ENCODE assay signal across 1 cellular context in genomic region chr6:83192871-83193746, GRCh38.
TF ChIP-seq lines count a peak whose summit lies in the region.

A gene with protein sequence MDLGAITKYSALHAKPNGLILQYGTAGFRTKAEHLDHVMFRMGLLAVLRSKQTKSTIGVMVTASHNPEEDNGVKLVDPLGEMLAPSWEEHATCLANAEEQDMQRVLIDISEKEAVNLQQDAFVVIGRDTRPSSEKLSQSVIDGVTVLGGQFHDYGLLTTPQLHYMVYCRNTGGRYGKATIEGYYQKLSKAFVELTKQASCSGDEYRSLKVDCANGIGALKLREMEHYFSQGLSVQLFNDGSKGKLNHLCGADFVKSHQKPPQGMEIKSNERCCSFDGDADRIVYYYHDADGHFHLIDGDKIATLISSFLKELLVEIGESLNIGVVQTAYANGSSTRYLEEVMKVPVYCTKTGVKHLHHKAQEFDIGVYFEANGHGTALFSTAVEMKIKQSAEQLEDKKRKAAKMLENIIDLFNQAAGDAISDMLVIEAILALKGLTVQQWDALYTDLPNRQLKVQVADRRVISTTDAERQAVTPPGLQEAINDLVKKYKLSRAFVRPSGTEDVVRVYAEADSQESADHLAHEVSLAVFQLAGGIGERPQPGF (minus strand): TSS chr6:83193265. CDS start chr6:83191012, 2,253 bp downstream.
RWDD2A (plus strand) TSS chr6:83193357; CDS start chr6:83194452, 1,095 bp downstream.

TF ChIP-seq in HCT116, 20 proteins besides CTCF, POLR2A, EP300 and RAD21 (continued from another document):
- no peak; the same call in 1 of the 2 replicates for TF ChIP-seq CBX3 (IDR thresholded peaks at IDR 0.05; ENCODE audit: low read depth)
- TF ChIP-seq ZFX (IDR thresholded peaks at IDR 0.05), result peak; percentile 74
- no peak for TF ChIP-seq JUND (IDR thresholded peaks at IDR 0.05)
- TF ChIP-seq EZH2phosphoT487 (IDR thresholded peaks at IDR 0.05; ENCODE audit: borderline replicate concordance), result no peak
- TF ChIP-seq FOSL1 (IDR thresholded peaks at IDR 0.05; ENCODE audit: low read depth), result no peak
- no peak for TF ChIP-seq CEBPB (IDR thresholded peaks at IDR 0.05; ENCODE audit: low read depth)
- TF ChIP-seq, protein P1, sequence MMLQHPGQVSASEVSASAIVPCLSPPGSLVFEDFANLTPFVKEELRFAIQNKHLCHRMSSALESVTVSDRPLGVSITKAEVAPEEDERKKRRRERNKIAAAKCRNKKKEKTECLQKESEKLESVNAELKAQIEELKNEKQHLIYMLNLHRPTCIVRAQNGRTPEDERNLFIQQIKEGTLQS (IDR thresholded peaks at IDR 0.05), result no peak
- TF ChIP-seq POLR2AphosphoS5 (IDR thresholded peaks at IDR 0.05; ENCODE audit: low read depth, low read length), result peak; percentile 93
- TF ChIP-seq, protein P2, sequence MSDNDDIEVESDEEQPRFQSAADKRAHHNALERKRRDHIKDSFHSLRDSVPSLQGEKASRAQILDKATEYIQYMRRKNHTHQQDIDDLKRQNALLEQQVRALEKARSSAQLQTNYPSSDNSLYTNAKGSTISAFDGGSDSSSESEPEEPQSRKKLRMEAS (IDR thresholded peaks at IDR 0.05), result peak; percentile 74
- TF ChIP-seq, protein P3, sequence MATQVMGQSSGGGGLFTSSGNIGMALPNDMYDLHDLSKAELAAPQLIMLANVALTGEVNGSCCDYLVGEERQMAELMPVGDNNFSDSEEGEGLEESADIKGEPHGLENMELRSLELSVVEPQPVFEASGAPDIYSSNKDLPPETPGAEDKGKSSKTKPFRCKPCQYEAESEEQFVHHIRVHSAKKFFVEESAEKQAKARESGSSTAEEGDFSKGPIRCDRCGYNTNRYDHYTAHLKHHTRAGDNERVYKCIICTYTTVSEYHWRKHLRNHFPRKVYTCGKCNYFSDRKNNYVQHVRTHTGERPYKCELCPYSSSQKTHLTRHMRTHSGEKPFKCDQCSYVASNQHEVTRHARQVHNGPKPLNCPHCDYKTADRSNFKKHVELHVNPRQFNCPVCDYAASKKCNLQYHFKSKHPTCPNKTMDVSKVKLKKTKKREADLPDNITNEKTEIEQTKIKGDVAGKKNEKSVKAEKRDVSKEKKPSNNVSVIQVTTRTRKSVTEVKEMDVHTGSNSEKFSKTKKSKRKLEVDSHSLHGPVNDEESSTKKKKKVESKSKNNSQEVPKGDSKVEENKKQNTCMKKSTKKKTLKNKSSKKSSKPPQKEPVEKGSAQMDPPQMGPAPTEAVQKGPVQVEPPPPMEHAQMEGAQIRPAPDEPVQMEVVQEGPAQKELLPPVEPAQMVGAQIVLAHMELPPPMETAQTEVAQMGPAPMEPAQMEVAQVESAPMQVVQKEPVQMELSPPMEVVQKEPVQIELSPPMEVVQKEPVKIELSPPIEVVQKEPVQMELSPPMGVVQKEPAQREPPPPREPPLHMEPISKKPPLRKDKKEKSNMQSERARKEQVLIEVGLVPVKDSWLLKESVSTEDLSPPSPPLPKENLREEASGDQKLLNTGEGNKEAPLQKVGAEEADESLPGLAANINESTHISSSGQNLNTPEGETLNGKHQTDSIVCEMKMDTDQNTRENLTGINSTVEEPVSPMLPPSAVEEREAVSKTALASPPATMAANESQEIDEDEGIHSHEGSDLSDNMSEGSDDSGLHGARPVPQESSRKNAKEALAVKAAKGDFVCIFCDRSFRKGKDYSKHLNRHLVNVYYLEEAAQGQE (IDR thresholded peaks at IDR 0.05; ENCODE audit: low read depth), result no peak
- no peak for TF ChIP-seq SRF (IDR thresholded peaks at IDR 0.05; ENCODE audit: low read depth)
- no peak for TF ChIP-seq EZH2 (IDR thresholded peaks at IDR 0.05)
- peak; percentile 49 for TF ChIP-seq YY1 (IDR thresholded peaks at IDR 0.05; ENCODE audit: extremely low read depth, insufficient replicate concordance, low read depth, low read length)
TF ChIP-seq in HCT116: peak in this region for 9.
